ENCODE assay signal across 8 cellular contexts in the genomic region with DNA sequence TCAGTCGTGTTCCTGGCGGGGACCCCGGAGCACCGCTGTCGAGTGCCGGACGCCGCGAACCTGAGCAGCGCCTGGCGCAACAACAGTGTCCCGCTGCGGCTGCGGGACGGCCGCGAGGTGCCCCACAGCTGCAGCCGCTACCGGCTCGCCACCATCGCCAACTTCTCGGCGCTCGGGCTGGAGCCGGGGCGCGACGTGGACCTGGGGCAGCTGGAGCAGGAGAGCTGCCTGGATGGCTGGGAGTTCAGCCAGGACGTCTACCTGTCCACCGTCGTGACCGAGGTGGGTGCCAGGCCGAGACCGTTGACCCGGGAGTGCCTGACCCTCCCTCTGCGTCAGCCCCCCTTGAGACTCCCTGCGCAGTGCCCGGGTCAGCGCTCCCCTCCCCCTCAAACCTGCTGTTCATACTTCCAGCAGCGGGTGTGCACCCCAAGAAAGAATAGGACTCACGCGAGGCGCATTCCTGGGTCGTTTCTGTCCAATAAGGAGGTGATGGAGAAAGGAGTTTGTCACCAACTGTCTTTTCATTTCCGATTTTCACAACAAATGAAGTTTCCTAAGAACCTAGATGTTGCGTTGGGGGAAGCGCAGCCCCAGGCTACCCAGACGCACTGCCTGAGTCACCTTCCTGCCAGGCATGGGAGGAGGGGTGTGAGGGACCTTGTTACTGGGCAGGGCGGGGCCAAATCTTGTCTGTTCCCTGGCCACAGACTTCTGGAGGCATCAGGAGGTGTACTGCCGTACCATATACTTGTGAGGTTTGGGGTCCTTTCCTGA. TPM values are rescaled to one million over a fixed set of nuclear protein-coding genes. Genes with fewer than 3 reads are reported as not detected.
A peak's percentile ranks its signal among the peaks of the same experiment; 100 is the strongest.
DNase-seq lines count a peak whose midpoint lies in the region; ATAC-seq, FAIRE-seq and TF ChIP-seq lines count a peak whose summit lies in the region.

No MANE protein-coding gene starts in this region.

- CTCF ChIA-PET in activated naive CD4-positive, alpha-beta T cell treated with anti-CD3 and anti-CD28 coated beads, Interleukin-2, amount 10 ng/mL, durations not matched to agents 7 days and 5 days (lab: Charles Lee), result interaction anchor here (1.2 kb wide), 1 partner anchor 23 kb away, joined by 6 read pairs; no protein-coding TSS in a partner anchor

- H3K4me1 Mint-ChIP-seq in activated naive CD4-positive, alpha-beta T cell treated with anti-CD3 and anti-CD28 coated beads, Interleukin-2, amount 10 ng/mL, durations not matched to agents 7 days and 5 days, result peaks cover 17% of the 10 kb centered on the region

- 17% methylated on average over 25 of the region's 50 CpGs for WGBS in prostate gland

- H3K4me3 ChIP-seq in SJCRH30 (peak overlapping the region; percentile 70), prostate gland (peak overlapping the region; percentile 50 to 57)

- ATAC-seq in HG03066 (IDR thresholded peaks at IDR 0.05; ENCODE audit: low read depth, unreplicated experiment) (peak; percentile 23), Right ventricle myocardium superior (ENCODE audit: poor library complexity) (peak; percentile 11)

- TF ChIP-seq POLR2A in prostate gland (IDR thresholded peaks at IDR 0.05), result peak; percentile 59

- H3K4me1 ChIP-seq in SJCRH30, result peaks cover 2% of the 10 kb centered on the region; the same call in 1 of the 2 replicates
- peaks cover 6% of the 10 kb centered on the region for H3K4me1 ChIP-seq in prostate gland (replicated peaks)

- H3K36me3 ChIP-seq in SJCRH30, result no peaks in the 10 kb centered on the region
- no peaks in the 10 kb centered on the region for H3K36me3 ChIP-seq in prostate gland

- FAIRE-seq in urothelium cell line (lab: Jason Lieb, UNC), result peak; percentile 67

- H3K27me3 Mint-ChIP-seq in activated naive CD4-positive, alpha-beta T cell treated with anti-CD3 and anti-CD28 coated beads, Interleukin-2, amount 10 ng/mL, durations not matched to agents 7 days and 5 days, result peaks cover 63% of the 10 kb centered on the region

- H3K36me3 Mint-ChIP-seq in activated naive CD4-positive, alpha-beta T cell treated with anti-CD3 and anti-CD28 coated beads, Interleukin-2, amount 10 ng/mL, durations not matched to agents 7 days and 5 days, result no peaks in the 10 kb centered on the region

- H3K27ac ChIP-seq in SJCRH30 (peak overlapping the region; percentile 98), prostate gland (peak overlapping the region; percentile 97)

- no peak overlapping the region for H3K27ac Mint-ChIP-seq in activated naive CD4-positive, alpha-beta T cell treated with anti-CD3 and anti-CD28 coated beads, Interleukin-2, amount 10 ng/mL, durations not matched to agents 7 days and 5 days

- no peaks in the 10 kb centered on the region for H3K9me3 Mint-ChIP-seq in activated naive CD4-positive, alpha-beta T cell treated with anti-CD3 and anti-CD28 coated beads, Interleukin-2, amount 10 ng/mL, durations not matched to agents 7 days and 5 days

- intact Hi-C loops in Right ventricle myocardium superior (cut with DNase I), result loop anchor here (5.0 kb wide), 1 partner anchor 67 kb away; no protein-coding TSS in a partner anchor
- intact Hi-C loops in prostate gland (cut with DNase I), result loop anchor here (5.0 to 10.0 kb wide), 3 partner anchors 68 to 200 kb away; a partner anchor contains a TSS

- TF ChIP-seq CTCF in prostate gland (IDR thresholded peaks at IDR 0.05), result no peak

- H3K9me3 ChIP-seq in SJCRH30 (replicated peaks) (no peaks in the 10 kb centered on the region), prostate gland (no peaks in the 10 kb centered on the region)

- no peaks in the 10 kb centered on the region for H3K27me3 ChIP-seq in SJCRH30
- H3K27me3 ChIP-seq in prostate gland (replicated peaks; ENCODE audit: insufficient read depth), result no peaks in the 10 kb centered on the region

- peak overlapping the region; percentile 83 for H3K4me3 Mint-ChIP-seq in activated naive CD4-positive, alpha-beta T cell treated with anti-CD3 and anti-CD28 coated beads, Interleukin-2, amount 10 ng/mL, durations not matched to agents 7 days and 5 days

- DNase-seq in GM03348 (ENCODE audit: low spot score), result peak; percentile 89
- peak; percentile 71 to 72 for DNase-seq in SJCRH30
- DNase-seq in activated naive CD4-positive, alpha-beta T cell treated with anti-CD3 and anti-CD28 coated beads, Interleukin-2, amount 10 ng/mL, durations not matched to agents 7 days and 5 days, result peak; percentile 71
- DNase-seq in Right ventricle myocardium superior, result peak; percentile 70
- peak; percentile 55 for DNase-seq in prostate gland (ENCODE audit: low spot score)
- peak; percentile 86 for DNase-seq in urothelium cell line (ENCODE audit: low spot score)
- DNase-seq in COR-L47 (lab: John Stamatoyannopoulos, UW), result no peak

RNA-seq across cellular contexts. Expression of a gene that starts 0.7 kb away (rescaled TPM):
- 0.28 and 1.1 TPM in 2 replicates for total RNA-seq in SJCRH30 (2014; rRNA removed; shearing (Covaris generic))
- total RNA-seq in Right ventricle myocardium superior (1.6 TPM), prostate gland (1 to 10 TPM; 5.5 to 8.2 TPM)

RNA-seq across cellular contexts. Expression of a gene that starts 37.4 kb away (rescaled TPM):
- 65.4 and 66.3 TPM in 2 replicates for total RNA-seq in SJCRH30 (2014; rRNA removed; shearing (Covaris generic))
- total RNA-seq in Right ventricle myocardium superior (5.2 TPM), prostate gland (10 to 100 TPM; 35.9 to 50.2 TPM)
